25 cellular contexts compared by ENCODE assay signal in genomic region chr2:158473719-158474392, GRCh38. TPM values are rescaled to one million over a fixed set of nuclear protein-coding genes. Genes with fewer than 3 reads are reported as not detected.
A peak's percentile ranks its signal among the peaks of the same experiment; 100 is the strongest.
DNase-seq lines count a peak whose midpoint lies in the region; ATAC-seq, FAIRE-seq and TF ChIP-seq lines count a peak whose summit lies in the region.
"Had no signal": no experiment of that assay in that cellular context is flagged by ENCODE, and none has a peak within 500 bp of the region (broad histone marks: within the 10 kb centered on the region; RNA-seq: fewer than 3 reads in every experiment).

No MANE protein-coding gene starts in this region.

- FAIRE-seq in G401.6 (lab: Jason Lieb, UNC): peak; percentile 17
- FAIRE-seq: kidney, TTC549 had no signal

- peak; percentile 70 for ATAC-seq in WTC11
- ATAC-seq: activated CD4-positive, alpha-beta T cell treated with anti-CD3 and anti-CD28 coated beads for 36 hours; T-cell had no signal

- H3K9me3 Mint-ChIP-seq in WTC11 (peaks cover 10% of the 10 kb centered on the region), nephron (peaks cover 2% of the 10 kb centered on the region)

- H3K4me1 Mint-ChIP-seq in WTC11 (peaks cover 53% of the 10 kb centered on the region), nephron (peaks cover 22% of the 10 kb centered on the region)

- H3K36me3 Mint-ChIP-seq in WTC11 (peaks cover 29% of the 10 kb centered on the region), nephron (ENCODE audit: low read depth) (peaks cover 42% of the 10 kb centered on the region)

- H3K27ac Mint-ChIP-seq in WTC11 (peak overlapping the region; percentile 15), nephron (no peak overlapping the region)
- H3K27ac Mint-ChIP-seq: activated CD4-positive, alpha-beta T cell treated with anti-CD3 and anti-CD28 coated beads for 36 hours; activated naive CD4-positive, alpha-beta T cell treated with anti-CD3 and anti-CD28 coated beads for 36 hours had no signal

- CTCF ChIA-PET in WTC11 (lab: Charles Lee): interaction anchor here (0.6 to 2.3 kb wide), 16 partner anchors 9 to 1238 kb away, joined by 3 to 17 read pairs (median 4); partner anchors contain the start of genes CCDC148, MARCHF7 and PKP4

- POLR2A ChIA-PET in WTC11 (lab: Charles Lee): interaction anchor here (0.8 to 1.5 kb wide), 2 partner anchors 16 to 18 kb away, joined by 3 to 4 read pairs; partner anchors contain the start of gene CCDC148

- H3K4me3 Mint-ChIP-seq in WTC11 (no peak overlapping the region), nephron (no peak overlapping the region)
- H3K4me3 Mint-ChIP-seq: activated CD4-positive, alpha-beta T cell treated with anti-CD3 and anti-CD28 coated beads for 36 hours; activated naive CD4-positive, alpha-beta T cell treated with anti-CD3 and anti-CD28 coated beads for 36 hours; CD4-positive, CD25-positive, alpha-beta regulatory T cell; T-cell had no signal

- peak; percentile 21 for DNase-seq in HT-29 (ENCODE audit: low spot score)
- no peak for DNase-seq in WTC11 (ENCODE audit: low spot score)
- no peak for DNase-seq in mucosa of gallbladder (ENCODE audit: low spot score)
- DNase-seq in ureter (ENCODE audit: low spot score): no peak
- DNase-seq in SKM-1 (lab: John Stamatoyannopoulos, UW; ENCODE audit: unreplicated experiment): no peak
- DNase-seq: activated CD4-positive, alpha-beta T cell treated with anti-CD3 and anti-CD28 coated beads for 36 hours; activated naive CD4-positive, alpha-beta T cell treated with anti-CD3 and anti-CD28 coated beads for 36 hours; activated T-cell treated with anti-CD3 and anti-CD28 coated beads, Interleukin-2, amount 50 U/mL, for 48 hours; amygdala; CD4-positive, CD25-positive, alpha-beta regulatory T cell; dermis blood vessel endothelial cell; GDM1; kidney; NCI-H1092 treated with DMSO at 0.1 percent for 48 hours; NCI-H2029; NCI-H345; NCI-H774; PC-9; SIG-M5; stomach; T-cell had no signal

- no peaks in the 10 kb centered on the region for H3K27me3 Mint-ChIP-seq in WTC11 (ENCODE audit: low read depth)
- no peaks in the 10 kb centered on the region for H3K27me3 Mint-ChIP-seq in nephron (ENCODE audit: low read depth)
- H3K27me3 Mint-ChIP-seq: activated CD4-positive, alpha-beta T cell treated with anti-CD3 and anti-CD28 coated beads for 36 hours; CD4-positive, CD25-positive, alpha-beta regulatory T cell; T-cell had no signal

- TF ChIP-seq CTCF in WTC11 (IDR thresholded peaks at IDR 0.05) (no peak), nephron (IDR thresholded peaks at IDR 0.05; ENCODE audit: unreplicated experiment in 3 of 3) (peak in 2 of 3 experiments; percentile 19 to 23)

TF ChIP-seq in WTC11, 78 proteins besides CTCF, POLR2A, EP300 and RAD21:
- TF ChIP-seq HMGXB4 (CRISPR knock-in tag; IDR thresholded peaks at IDR 0.05) (no peak), ZNF416 (CRISPR knock-in tag; IDR thresholded peaks at IDR 0.05) (no peak), CREB1 (CRISPR knock-in tag; IDR thresholded peaks at IDR 0.05) (no peak), ZNF263 (CRISPR knock-in tag; IDR thresholded peaks at IDR 0.05; ENCODE audit: low read depth) (no peak), IRF2 (CRISPR knock-in tag; IDR thresholded peaks at IDR 0.05; ENCODE audit: borderline replicate concordance, low read depth) (no peak), ATF6 (CRISPR knock-in tag; IDR thresholded peaks at IDR 0.05) (no peak), ETV6 (CRISPR knock-in tag; IDR thresholded peaks at IDR 0.05) (no peak), TP53 (CRISPR knock-in tag; IDR thresholded peaks at IDR 0.05) (no peak)
- TF ChIP-seq, protein P1, sequence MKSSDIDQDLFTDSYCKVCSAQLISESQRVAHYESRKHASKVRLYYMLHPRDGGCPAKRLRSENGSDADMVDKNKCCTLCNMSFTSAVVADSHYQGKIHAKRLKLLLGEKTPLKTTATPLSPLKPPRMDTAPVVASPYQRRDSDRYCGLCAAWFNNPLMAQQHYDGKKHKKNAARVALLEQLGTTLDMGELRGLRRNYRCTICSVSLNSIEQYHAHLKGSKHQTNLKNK (CRISPR knock-in tag; IDR thresholded peaks at IDR 0.05): no peak
- TF ChIP-seq, protein P2, sequence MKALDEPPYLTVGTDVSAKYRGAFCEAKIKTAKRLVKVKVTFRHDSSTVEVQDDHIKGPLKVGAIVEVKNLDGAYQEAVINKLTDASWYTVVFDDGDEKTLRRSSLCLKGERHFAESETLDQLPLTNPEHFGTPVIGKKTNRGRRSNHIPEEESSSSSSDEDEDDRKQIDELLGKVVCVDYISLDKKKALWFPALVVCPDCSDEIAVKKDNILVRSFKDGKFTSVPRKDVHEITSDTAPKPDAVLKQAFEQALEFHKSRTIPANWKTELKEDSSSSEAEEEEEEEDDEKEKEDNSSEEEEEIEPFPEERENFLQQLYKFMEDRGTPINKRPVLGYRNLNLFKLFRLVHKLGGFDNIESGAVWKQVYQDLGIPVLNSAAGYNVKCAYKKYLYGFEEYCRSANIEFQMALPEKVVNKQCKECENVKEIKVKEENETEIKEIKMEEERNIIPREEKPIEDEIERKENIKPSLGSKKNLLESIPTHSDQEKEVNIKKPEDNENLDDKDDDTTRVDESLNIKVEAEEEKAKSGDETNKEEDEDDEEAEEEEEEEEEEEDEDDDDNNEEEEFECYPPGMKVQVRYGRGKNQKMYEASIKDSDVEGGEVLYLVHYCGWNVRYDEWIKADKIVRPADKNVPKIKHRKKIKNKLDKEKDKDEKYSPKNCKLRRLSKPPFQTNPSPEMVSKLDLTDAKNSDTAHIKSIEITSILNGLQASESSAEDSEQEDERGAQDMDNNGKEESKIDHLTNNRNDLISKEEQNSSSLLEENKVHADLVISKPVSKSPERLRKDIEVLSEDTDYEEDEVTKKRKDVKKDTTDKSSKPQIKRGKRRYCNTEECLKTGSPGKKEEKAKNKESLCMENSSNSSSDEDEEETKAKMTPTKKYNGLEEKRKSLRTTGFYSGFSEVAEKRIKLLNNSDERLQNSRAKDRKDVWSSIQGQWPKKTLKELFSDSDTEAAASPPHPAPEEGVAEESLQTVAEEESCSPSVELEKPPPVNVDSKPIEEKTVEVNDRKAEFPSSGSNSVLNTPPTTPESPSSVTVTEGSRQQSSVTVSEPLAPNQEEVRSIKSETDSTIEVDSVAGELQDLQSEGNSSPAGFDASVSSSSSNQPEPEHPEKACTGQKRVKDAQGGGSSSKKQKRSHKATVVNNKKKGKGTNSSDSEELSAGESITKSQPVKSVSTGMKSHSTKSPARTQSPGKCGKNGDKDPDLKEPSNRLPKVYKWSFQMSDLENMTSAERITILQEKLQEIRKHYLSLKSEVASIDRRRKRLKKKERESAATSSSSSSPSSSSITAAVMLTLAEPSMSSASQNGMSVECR (CRISPR knock-in tag; IDR thresholded peaks at IDR 0.05; ENCODE audit: borderline replicate concordance): no peak
- TF ChIP-seq, protein P3, sequence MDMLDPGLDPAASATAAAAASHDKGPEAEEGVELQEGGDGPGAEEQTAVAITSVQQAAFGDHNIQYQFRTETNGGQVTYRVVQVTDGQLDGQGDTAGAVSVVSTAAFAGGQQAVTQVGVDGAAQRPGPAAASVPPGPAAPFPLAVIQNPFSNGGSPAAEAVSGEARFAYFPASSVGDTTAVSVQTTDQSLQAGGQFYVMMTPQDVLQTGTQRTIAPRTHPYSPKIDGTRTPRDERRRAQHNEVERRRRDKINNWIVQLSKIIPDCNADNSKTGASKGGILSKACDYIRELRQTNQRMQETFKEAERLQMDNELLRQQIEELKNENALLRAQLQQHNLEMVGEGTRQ (CRISPR knock-in tag; IDR thresholded peaks at IDR 0.05): no peak

RNA-seq across cellular contexts. Expression of gene PKP4, which starts 17.1 kb away (rescaled TPM):
- total RNA-seq in HT-29 (2014; rRNA removed; shearing (Covaris generic)): 111 and 112 TPM in 2 replicates
- total RNA-seq in WTC11 (2021): 66.3 to 78.9 TPM (median 69.3 TPM) in 3 replicates
- total RNA-seq in mucosa of gallbladder: 90.3 TPM
- total RNA-seq in ureter: 142 TPM

RNA-seq across cellular contexts. Expression of gene CCDC148, which starts 17.3 kb away (rescaled TPM):
- 1.4 and 5.5 TPM in 2 replicates for total RNA-seq in HT-29 (2014; rRNA removed; shearing (Covaris generic))
- total RNA-seq in WTC11 (2021) (1.7 to 2.1 TPM (median 1.9 TPM) in 3 replicates), mucosa of gallbladder (3.1 TPM), ureter (3.4 TPM)
- total RNA-seq: activated CD8-positive, alpha-beta memory T cell treated with anti-CD3 and anti-CD28 coated beads for 36 hours; activated naive CD4-positive, alpha-beta T cell treated with anti-CD3 and anti-CD28 coated beads for 36 hours; CD4-positive, CD25-positive, alpha-beta regulatory T cell; T-cell had no signal
